In genomic region chr18:5370332-5370731, GRCh38 we compare ENCODE assay signal across 32 cellular contexts.
A peak's percentile ranks its signal among the peaks of the same experiment; 100 is the strongest.
DNase-seq lines count a peak whose midpoint lies in the region; ATAC-seq and TF ChIP-seq lines count a peak whose summit lies in the region.
"Had no signal": no experiment of that assay in that cellular context is flagged by ENCODE, and none has a peak within 500 bp of the region (broad histone marks: within the 10 kb centered on the region; RNA-seq: fewer than 3 reads in every experiment).

No MANE protein-coding gene starts in this region.

- no peaks in the 10 kb centered on the region for H3K79me2 ChIP-seq in GM23248 (ENCODE audit: insufficient read depth)
- no peaks in the 10 kb centered on the region for H3K79me2 ChIP-seq in mesendoderm (ENCODE audit: control insufficient read depth, insufficient read depth, low read length)

- no peak overlapping the region for H2BK120ac ChIP-seq in mesendoderm (ENCODE audit: low read depth, low read length)

- H3F3A ChIP-seq in GM23248 (ENCODE audit: insufficient read depth): no peaks in the 10 kb centered on the region

- WGBS in GM23248 (ENCODE audit: low coverage in 1 of 2, low lambda C conversion rate in 2 of 2, missing lambda C conversion rate in 2 of 2), 2 experiments: 34 to 47% methylated on average over 1 of the region's 1 CpG
- WGBS in mesendoderm (ENCODE audit: extremely low coverage, insufficient coverage, low lambda C conversion rate): no CpG with 5 or more reads among the region's 1 CpG

- H4K5ac ChIP-seq in mesendoderm (ENCODE audit: low read length): no peak overlapping the region

- peak; percentile 12 for DNase-seq in GM23248
- peak; percentile 2 for DNase-seq in NB4 (ENCODE audit: low read depth)
- DNase-seq in dermis blood vessel endothelial cell: peak; percentile 20
- peak; percentile 7 for DNase-seq in mesendoderm
- DNase-seq in effector memory CD4-positive, alpha-beta T cell: no peak
- DNase-seq in stimulated activated naive CD8-positive, alpha-beta T cell treated with anti-CD3 and anti-CD28 coated beads, Interleukin-15, amount 100 ng/mL, for 72 hours: no peak
- DNase-seq in NCI-H1930 (lab: John Stamatoyannopoulos, UW): no peak
- DNase-seq: activated B cell treated with CpG ODN at 0.5 μM for 24 hours; activated CD4-positive, alpha-beta T cell treated with anti-CD3 and anti-CD28 coated beads, Interleukin-2, amount 50 U/mL, for 1 hour; activated effector memory CD4-positive, alpha-beta T cell treated with anti-CD3 and anti-CD28 coated beads, Interleukin-2, amount 50 U/mL, for 16 hours; activated naive CD8-positive, alpha-beta T cell treated with anti-CD3 and anti-CD28 coated beads for 36 hours; activated T-cell treated with anti-CD3 and anti-CD28 coated beads, Interleukin-2, amount 50 U/mL, for 24 hours; aorta; COR-L47; dorsolateral prefrontal cortex; immature natural killer cell; left ventricle myocardium superior; midbrain; naive B cell; NCI-H1105; NCI-H187; NCI-H2171; NCI-H510A treated with DMSO at 0.1 percent for 48 hours; nucleus accumbens; psoas muscle; stimulated activated CD4-positive, alpha-beta T cell treated with anti-CD3 and anti-CD28 coated beads, Interleukin-15, amount 100 ng/mL, for 24 hours; trophoblast cell had no signal

- H3K4me2 ChIP-seq in GM23248 (ENCODE audit: unreplicated experiment): no peak overlapping the region
- no peak overlapping the region for H3K4me2 ChIP-seq in mesendoderm (ENCODE audit: low read length)

- no peak overlapping the region for H4K8ac ChIP-seq in mesendoderm (ENCODE audit: low read depth, low read length)

- no peak overlapping the region for H3K56ac ChIP-seq in mesendoderm (ENCODE audit: low read length)

- no peaks in the 10 kb centered on the region for H3K4me1 Mint-ChIP-seq in stimulated activated naive CD8-positive, alpha-beta T cell treated with anti-CD3 and anti-CD28 coated beads, Interleukin-15, amount 100 ng/mL, for 72 hours
- H3K4me1 Mint-ChIP-seq: activated B cell treated with CpG ODN at 0.5 μM for 24 hours; activated naive CD8-positive, alpha-beta T cell treated with anti-CD3 and anti-CD28 coated beads for 36 hours; central memory CD8-positive, alpha-beta T cell; immature natural killer cell; naive B cell; stimulated activated effector memory CD8-positive, alpha-beta T cell treated with anti-CD3 and anti-CD28 coated beads, Interleukin-12 subunit alpha, Interleukin-12 subunit beta, amount 100 ng/mL, for 72 hours had no signal

- no peaks in the 10 kb centered on the region for H3K9me3 Mint-ChIP-seq in stimulated activated naive CD8-positive, alpha-beta T cell treated with anti-CD3 and anti-CD28 coated beads, Interleukin-15, amount 100 ng/mL, for 72 hours
- H3K9me3 Mint-ChIP-seq: activated B cell treated with CpG ODN at 0.5 μM for 24 hours; activated naive CD8-positive, alpha-beta T cell treated with anti-CD3 and anti-CD28 coated beads for 36 hours; activated T-cell treated with anti-CD3 and anti-CD28 coated beads, Interleukin-2, amount 50 U/mL, for 24 hours; central memory CD8-positive, alpha-beta T cell; immature natural killer cell; naive B cell; stimulated activated effector memory CD8-positive, alpha-beta T cell treated with anti-CD3 and anti-CD28 coated beads, Interleukin-12 subunit alpha, Interleukin-12 subunit beta, amount 100 ng/mL, for 72 hours had no signal

- H2BK5ac ChIP-seq in mesendoderm (ENCODE audit: low read length): no peak overlapping the region

- H3K27me3 ChIP-seq in GM23248 (replicated peaks; ENCODE audit: insufficient read depth): no peaks in the 10 kb centered on the region; the same call in 1 of the 2 replicates
- H3K27me3 ChIP-seq in mesendoderm (ENCODE audit: insufficient read depth, low read length, poor library complexity): no peaks in the 10 kb centered on the region
- H3K27me3 ChIP-seq in effector memory CD4-positive, alpha-beta T cell (replicated peaks; ENCODE audit: control insufficient read depth, insufficient read depth, low read length, poor library complexity, severe bottlenecking): no peaks in the 10 kb centered on the region
- H3K27me3 ChIP-seq: dorsolateral prefrontal cortex had no signal

- TF ChIP-seq CTCF in NB4 (IDR thresholded peaks at IDR 0.05; ENCODE audit: low read depth, low read length): no peak

- no peaks in the 10 kb centered on the region for H3K9me2 ChIP-seq in GM23248 (ENCODE audit: insufficient read depth)

- H3K4me3 Mint-ChIP-seq in stimulated activated naive CD8-positive, alpha-beta T cell treated with anti-CD3 and anti-CD28 coated beads, Interleukin-15, amount 100 ng/mL, for 72 hours: no peak overlapping the region
- H3K4me3 Mint-ChIP-seq: activated B cell treated with CpG ODN at 0.5 μM for 24 hours; activated naive CD8-positive, alpha-beta T cell treated with anti-CD3 and anti-CD28 coated beads for 36 hours; activated T-cell treated with anti-CD3 and anti-CD28 coated beads, Interleukin-2, amount 50 U/mL, for 24 hours; central memory CD8-positive, alpha-beta T cell; immature natural killer cell; naive B cell; stimulated activated effector memory CD8-positive, alpha-beta T cell treated with anti-CD3 and anti-CD28 coated beads, Interleukin-12 subunit alpha, Interleukin-12 subunit beta, amount 100 ng/mL, for 72 hours had no signal

- H3K4me3 ChIP-seq in GM23248: no peak overlapping the region
- no peak overlapping the region for H3K4me3 ChIP-seq in NB4 (ENCODE audit: low read depth, low read length)
- no peak overlapping the region for H3K4me3 ChIP-seq in mesendoderm (ENCODE audit: low read length)
- H3K4me3 ChIP-seq in effector memory CD4-positive, alpha-beta T cell (ENCODE audit: insufficient read depth, low read depth, low read length, poor library complexity, severe bottlenecking): no peak overlapping the region
- H3K4me3 ChIP-seq: dorsolateral prefrontal cortex, K562, psoas muscle had no signal

- H3K18ac ChIP-seq in mesendoderm (ENCODE audit: low read length): no peak overlapping the region

- in situ Hi-C loops in GM23248 (cut with MboI): no loop called here

- no peak overlapping the region for H2AK5ac ChIP-seq in mesendoderm (ENCODE audit: low read length)

- peaks cover 14% of the 10 kb centered on the region for H3K27me3 Mint-ChIP-seq in stimulated activated naive CD8-positive, alpha-beta T cell treated with anti-CD3 and anti-CD28 coated beads, Interleukin-15, amount 100 ng/mL, for 72 hours

- no peak overlapping the region for H2BK15ac ChIP-seq in mesendoderm (replicated peaks; ENCODE audit: low read depth)

- no peak overlapping the region for H3K27ac ChIP-seq in GM23248
- no peak overlapping the region for H3K27ac ChIP-seq in mesendoderm (ENCODE audit: low read depth, low read length)
- H3K27ac ChIP-seq in effector memory CD4-positive, alpha-beta T cell (ENCODE audit: insufficient read depth, low read length, poor library complexity, severe bottlenecking): no peak overlapping the region
- H3K27ac ChIP-seq: C4-2B, dorsolateral prefrontal cortex, psoas muscle, RWPE1 had no signal

- no peak overlapping the region for H2AFZ ChIP-seq in GM23248

- H3K36me3 ChIP-seq in GM23248 (ENCODE audit: low read depth): no peaks in the 10 kb centered on the region
- H3K36me3 ChIP-seq in mesendoderm (ENCODE audit: control insufficient read depth, insufficient read depth, low read length): no peaks in the 10 kb centered on the region
- H3K36me3 ChIP-seq in effector memory CD4-positive, alpha-beta T cell (ENCODE audit: control insufficient read depth, insufficient read depth, low read length): no peaks in the 10 kb centered on the region

- H3K23ac ChIP-seq in mesendoderm (ENCODE audit: low read length): no peak overlapping the region

- H3K4me1 ChIP-seq in GM23248 (ENCODE audit: insufficient read depth) (no peaks in the 10 kb centered on the region), mesendoderm (ENCODE audit: control insufficient read depth, low read depth, low read length) (no peaks in the 10 kb centered on the region)
- H3K4me1 ChIP-seq in effector memory CD4-positive, alpha-beta T cell (ENCODE audit: control insufficient read depth, insufficient read depth, low read length, poor library complexity, severe bottlenecking): no peaks in the 10 kb centered on the region
- H3K4me1 ChIP-seq: psoas muscle had no signal

- no peak for ATAC-seq in stimulated activated naive CD8-positive, alpha-beta T cell treated with anti-CD3 and anti-CD28 coated beads, Interleukin-15, amount 100 ng/mL, for 72 hours
- ATAC-seq: K562; left ventricle myocardium superior; psoas muscle; stimulated activated effector memory CD8-positive, alpha-beta T cell treated with anti-CD3 and anti-CD28 coated beads, Interleukin-12 subunit alpha, Interleukin-12 subunit beta, amount 100 ng/mL, for 72 hours had no signal

- H3K9ac ChIP-seq in GM23248 (no peak overlapping the region), mesendoderm (ENCODE audit: low read length) (no peak overlapping the region)

- no peaks in the 10 kb centered on the region for H3K9me3 ChIP-seq in GM23248 (ENCODE audit: low read depth)
- H3K9me3 ChIP-seq in effector memory CD4-positive, alpha-beta T cell (ENCODE audit: control insufficient read depth, low read length): no peaks in the 10 kb centered on the region
- H3K9me3 ChIP-seq: psoas muscle had no signal

- no peaks in the 10 kb centered on the region for H4K20me1 ChIP-seq in GM23248 (ENCODE audit: insufficient read depth)

- TF ChIP-seq POLR2A in NB4 (IDR thresholded peaks at IDR 0.05; ENCODE audit: extremely low read depth, insufficient read length): no peak

- H3K79me1 ChIP-seq in mesendoderm (ENCODE audit: low read length): no peaks in the 10 kb centered on the region

- no peak overlapping the region for H3K4ac ChIP-seq in mesendoderm (ENCODE audit: low read depth, low read length)

- no peak overlapping the region for H3K27ac Mint-ChIP-seq in stimulated activated naive CD8-positive, alpha-beta T cell treated with anti-CD3 and anti-CD28 coated beads, Interleukin-15, amount 100 ng/mL, for 72 hours
- H3K27ac Mint-ChIP-seq: activated B cell treated with CpG ODN at 0.5 μM for 24 hours; activated naive CD8-positive, alpha-beta T cell treated with anti-CD3 and anti-CD28 coated beads for 36 hours; activated T-cell treated with anti-CD3 and anti-CD28 coated beads, Interleukin-2, amount 50 U/mL, for 24 hours; immature natural killer cell; naive B cell; stimulated activated effector memory CD8-positive, alpha-beta T cell treated with anti-CD3 and anti-CD28 coated beads, Interleukin-12 subunit alpha, Interleukin-12 subunit beta, amount 100 ng/mL, for 72 hours had no signal

Comparison
In these comparisons a context has a peak if more than half of its experiments do, and no peak if none do; other contexts are left out.
1. DNase-seq: peak in GM23248 (single experiment), NB4 (single experiment), dermis blood vessel endothelial cell (single experiment) and mesendoderm (single experiment); none in effector memory CD4-positive, alpha-beta T cell (0 of 3), stimulated activated naive CD8-positive, alpha-beta T cell treated with anti-CD3 and anti-CD28 coated beads, Interleukin-15, amount 100 ng/mL, for 72 hours (0 of 2) and NCI-H1930 (0 of 2).